ENCODE assay signal across 8 cellular contexts in the genomic region with DNA sequence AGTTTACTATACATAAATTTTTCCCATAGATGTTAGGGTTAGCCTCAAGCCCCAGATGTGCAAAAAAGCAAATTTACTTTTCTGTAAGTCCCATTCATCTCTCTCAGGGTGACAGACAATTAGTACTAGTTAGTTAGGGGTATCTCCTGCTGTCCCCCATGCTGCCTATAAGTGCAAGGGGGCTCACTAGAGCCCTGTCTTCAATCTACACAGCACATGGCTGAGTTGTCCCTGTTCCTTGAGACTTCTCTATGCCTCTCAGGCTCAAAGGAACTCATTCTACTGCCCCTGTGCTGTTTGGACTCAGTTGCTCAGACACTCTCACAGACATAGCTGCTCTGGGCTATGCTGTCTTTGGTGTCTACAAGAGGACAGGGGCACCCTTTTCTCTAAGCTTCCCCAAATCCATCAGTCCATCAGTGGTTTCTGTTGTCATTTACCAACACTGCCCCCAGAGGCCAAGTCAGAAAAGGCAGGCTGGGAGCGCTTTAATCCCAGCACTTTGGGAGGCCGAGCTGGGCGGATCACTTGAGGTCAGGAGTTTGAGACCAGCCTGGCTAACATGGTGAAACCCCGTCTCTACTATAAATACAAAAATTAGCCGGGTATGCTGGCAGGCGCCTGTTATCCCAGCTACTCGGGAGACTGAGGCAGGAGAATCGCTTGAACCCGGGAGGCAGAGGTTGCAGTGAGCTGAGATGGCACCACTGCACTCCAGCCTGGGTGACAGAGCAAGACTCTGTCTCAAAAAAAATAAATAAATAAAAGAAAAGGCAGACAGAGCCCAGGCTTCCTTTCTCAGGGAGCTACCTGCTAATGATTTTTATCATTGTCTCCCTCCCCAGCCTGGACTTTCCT. TPM values are rescaled to one million over a fixed set of nuclear protein-coding genes. Genes with fewer than 3 reads are reported as not detected.
DNase-seq lines count a peak whose midpoint lies in the region; ATAC-seq and TF ChIP-seq lines count a peak whose summit lies in the region.

No MANE protein-coding gene starts in this region.

- H3K27ac Mint-ChIP-seq in CD4-positive, CD25-positive, alpha-beta regulatory T cell: no peak overlapping the region
- H3K27ac Mint-ChIP-seq in activated CD8-positive, alpha-beta memory T cell treated with anti-CD3 and anti-CD28 coated beads, Interleukin-2, amount 10 ng/mL, durations not matched to agents 7 days and 5 days: no peak overlapping the region

- H3K4me1 Mint-ChIP-seq in CD4-positive, CD25-positive, alpha-beta regulatory T cell: no peaks in the 10 kb centered on the region
- no peaks in the 10 kb centered on the region for H3K4me1 Mint-ChIP-seq in activated CD8-positive, alpha-beta memory T cell treated with anti-CD3 and anti-CD28 coated beads, Interleukin-2, amount 10 ng/mL, durations not matched to agents 7 days and 5 days

- H3K9me3 ChIP-seq in CD4-positive, CD25-positive, alpha-beta regulatory T cell (ENCODE audit: control insufficient read depth in 2 of 2, low read length in 2 of 2): no peaks in the 10 kb centered on the region

- TF ChIP-seq CTCF in NB4 (IDR thresholded peaks at IDR 0.05; ENCODE audit: low read depth, low read length): peak; percentile 59
- peak; percentile 67 for TF ChIP-seq CTCF in foreskin keratinocyte (conservative IDR thresholded peaks at IDR 0.05)

- ATAC-seq in CD4-positive, CD25-positive, alpha-beta regulatory T cell (ENCODE audit: low read depth in 2 of 2): peak in 1 of 2 donors; percentile 37
- ATAC-seq in GM21367 (IDR thresholded peaks at IDR 0.05; ENCODE audit: unreplicated experiment) (peak; percentile 73), foreskin keratinocyte (peak; percentile 73), sciatic nerve (no peak)
- ATAC-seq in activated CD8-positive, alpha-beta memory T cell treated with anti-CD3 and anti-CD28 coated beads, Interleukin-2, amount 10 ng/mL, durations not matched to agents 7 days and 5 days: peak; percentile 53

- H3K27me3 ChIP-seq in CD4-positive, CD25-positive, alpha-beta regulatory T cell (ENCODE audit: control insufficient read depth, insufficient read depth, low read length): no peaks in the 10 kb centered on the region
- no peaks in the 10 kb centered on the region for H3K27me3 ChIP-seq in foreskin keratinocyte

- H3K4me1 ChIP-seq in CD4-positive, CD25-positive, alpha-beta regulatory T cell (ENCODE audit: control insufficient read depth, insufficient read depth, low read length, poor library complexity, severe bottlenecking): no peaks in the 10 kb centered on the region
- no peaks in the 10 kb centered on the region for H3K4me1 ChIP-seq in foreskin keratinocyte

- H3K27me3 Mint-ChIP-seq in CD4-positive, CD25-positive, alpha-beta regulatory T cell: peaks cover 53% of the 10 kb centered on the region
- H3K27me3 Mint-ChIP-seq in activated CD8-positive, alpha-beta memory T cell treated with anti-CD3 and anti-CD28 coated beads, Interleukin-2, amount 10 ng/mL, durations not matched to agents 7 days and 5 days: peaks cover 5% of the 10 kb centered on the region

- H3K27ac ChIP-seq in CD4-positive, CD25-positive, alpha-beta regulatory T cell (ENCODE audit: insufficient read depth, low read length, poor library complexity, severe bottlenecking): no peak overlapping the region
- no peak overlapping the region for H3K27ac ChIP-seq in foreskin keratinocyte

- H3K4me3 ChIP-seq in CD4-positive, CD25-positive, alpha-beta regulatory T cell (ENCODE audit: low read depth, low read length): no peak overlapping the region
- no peak overlapping the region for H3K4me3 ChIP-seq in NB4 (ENCODE audit: low read depth, low read length)

- DNase-seq in CD4-positive, CD25-positive, alpha-beta regulatory T cell: peak; percentile 4 to 23 (median 8)
- peak; percentile 43 for DNase-seq in NB4 (ENCODE audit: low read depth)
- DNase-seq in activated CD8-positive, alpha-beta memory T cell treated with anti-CD3 and anti-CD28 coated beads, Interleukin-2, amount 10 ng/mL, durations not matched to agents 7 days and 5 days: peak; percentile 51
- no peak for DNase-seq in foreskin keratinocyte
- DNase-seq in sciatic nerve (ENCODE audit: low spot score): peak; percentile 58
- DNase-seq in NCI-H2107 (lab: John Stamatoyannopoulos, UW): no peak
- no peak for DNase-seq in NCI-H774 (lab: John Stamatoyannopoulos, UW)

- TF ChIP-seq POLR2A in NB4 (IDR thresholded peaks at IDR 0.05; ENCODE audit: extremely low read depth, insufficient read length): no peak

- H3K4me3 Mint-ChIP-seq in CD4-positive, CD25-positive, alpha-beta regulatory T cell: no peak overlapping the region
- H3K4me3 Mint-ChIP-seq in activated CD8-positive, alpha-beta memory T cell treated with anti-CD3 and anti-CD28 coated beads, Interleukin-2, amount 10 ng/mL, durations not matched to agents 7 days and 5 days: no peak overlapping the region

- H3K9me3 Mint-ChIP-seq in CD4-positive, CD25-positive, alpha-beta regulatory T cell: no peaks in the 10 kb centered on the region
- no peaks in the 10 kb centered on the region for H3K9me3 Mint-ChIP-seq in activated CD8-positive, alpha-beta memory T cell treated with anti-CD3 and anti-CD28 coated beads, Interleukin-2, amount 10 ng/mL, durations not matched to agents 7 days and 5 days (ENCODE audit: low read depth)

- CTCF ChIA-PET in activated CD8-positive, alpha-beta memory T cell treated with anti-CD3 and anti-CD28 coated beads, Interleukin-2, amount 10 ng/mL, durations not matched to agents 7 days and 5 days (lab: Charles Lee): interaction anchor here (0.5 to 2.7 kb wide), 17 partner anchors 9 to 1181 kb away, joined by 3 to 9 read pairs (median 3); no protein-coding TSS in a partner anchor

- H3K36me3 Mint-ChIP-seq in CD4-positive, CD25-positive, alpha-beta regulatory T cell: no peaks in the 10 kb centered on the region
- no peaks in the 10 kb centered on the region for H3K36me3 Mint-ChIP-seq in activated CD8-positive, alpha-beta memory T cell treated with anti-CD3 and anti-CD28 coated beads, Interleukin-2, amount 10 ng/mL, durations not matched to agents 7 days and 5 days

- intact Hi-C loops in sciatic nerve (cut with DNase I): no loop called here

- no peaks in the 10 kb centered on the region for H3K36me3 ChIP-seq in CD4-positive, CD25-positive, alpha-beta regulatory T cell (ENCODE audit: control insufficient read depth, insufficient read depth, low read length)

RNA-seq across cellular contexts. Expression of gene PRTG, which starts 31.4 kb away (rescaled TPM):
- not detected for total RNA-seq in CD4-positive, CD25-positive, alpha-beta regulatory T cell
- not detected for polyA plus RNA-seq in CD4-positive, CD25-positive, alpha-beta regulatory T cell
- total RNA-seq in activated CD8-positive, alpha-beta memory T cell treated with anti-CD3 and anti-CD28 coated beads, Interleukin-2, amount 10 ng/mL, durations not matched to agents 7 days and 5 days: not detected
- total RNA-seq in foreskin keratinocyte (not detected in 2 replicates), sciatic nerve (4.9 TPM)
- not detected in 2 replicates for polyA plus RNA-seq in foreskin keratinocyte

Comparison
In these comparisons a context has a peak if more than half of its experiments do, and no peak if none do; other contexts are left out.
1. DNase-seq: peak in CD4-positive, CD25-positive, alpha-beta regulatory T cell (3 of 3), NB4 (single experiment), activated CD8-positive, alpha-beta memory T cell treated with anti-CD3 and anti-CD28 coated beads, Interleukin-2, amount 10 ng/mL, durations not matched to agents 7 days and 5 days (single experiment) and sciatic nerve (single experiment); none in foreskin keratinocyte (0 of 2), NCI-H2107 (single experiment) and NCI-H774 (single experiment).